Comparison of ENCODE assay signal across 14 cellular contexts in the genomic region with DNA sequence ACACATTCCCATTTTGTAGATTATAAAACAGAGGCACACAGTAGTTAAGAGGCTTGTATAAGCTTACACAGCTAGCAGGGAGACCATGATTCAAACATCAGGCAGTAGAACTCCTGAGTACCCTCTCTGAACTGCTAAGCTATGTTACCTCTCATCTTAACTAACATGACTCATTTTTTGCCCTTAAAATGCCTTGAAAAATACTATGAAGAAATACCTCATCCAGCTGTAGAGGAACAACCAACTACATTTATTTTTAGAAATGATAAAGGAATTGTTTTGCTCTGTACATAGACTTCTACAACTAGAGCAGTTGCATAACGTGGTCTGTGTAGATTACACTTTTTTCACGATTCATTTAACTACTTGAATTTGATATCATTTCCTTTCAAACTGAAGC.
A peak's percentile ranks its signal among the peaks of the same experiment; 100 is the strongest.
DNase-seq lines count a peak whose midpoint lies in the region; ATAC-seq and TF ChIP-seq lines count a peak whose summit lies in the region.
"Had no signal": no experiment of that assay in that cellular context is flagged by ENCODE, and none has a peak within 500 bp of the region (broad histone marks: within the 10 kb centered on the region; RNA-seq: fewer than 3 reads in every experiment).

No MANE protein-coding gene starts in this region.

- peaks cover 2% of the 10 kb centered on the region for H3K4me1 ChIP-seq in ovary (ENCODE audit: insufficient read depth)

- no peaks in the 10 kb centered on the region for H3K36me3 ChIP-seq in ovary
- H3K36me3 ChIP-seq: sigmoid colon had no signal

- no peak for ATAC-seq in HG03342 (IDR thresholded peaks at IDR 0.05; ENCODE audit: unreplicated experiment)
- ATAC-seq in GM18511 (IDR thresholded peaks at IDR 0.05; ENCODE audit: unreplicated experiment) = no peak

- 3 to 22% (median 5%) methylated on average over 2 of the region's 2 CpGs for WGBS in ovary, 3 donors

- H3K27me3 ChIP-seq in ovary = no peaks in the 10 kb centered on the region
- H3K27me3 ChIP-seq: sigmoid colon had no signal

- intact Hi-C loops in ovary (cut with DNase I) = no loop called here

- DNase-seq in AG08395 (ENCODE audit: low spot score) (peak; percentile 37), M059J (ENCODE audit: low read depth) (peak; percentile 19), astrocyte of the spinal cord (ENCODE audit: low read depth, low spot score) (peak; percentile 62), kidney glomerular epithelial cell (lab: John Stamatoyannopoulos, UW) (peak; percentile 53), cerebellum (ENCODE audit: low spot score) (no peak), ovary (no peak)
- DNase-seq: activated CD8-positive, alpha-beta memory T cell treated with anti-CD3 and anti-CD28 coated beads for 24 hours; activated naive CD4-positive, alpha-beta T cell treated with anti-CD3 and anti-CD28 coated beads, Interleukin-2, amount 10 ng/mL, durations not matched to agents 7 days and 5 days; NCI-H187; sigmoid colon; trophoblast cell had no signal

- no peak for TF ChIP-seq CTCF in astrocyte of the spinal cord (IDR thresholded peaks at IDR 0.05; ENCODE audit: low read depth, low read length)
- TF ChIP-seq CTCF in ovary (IDR thresholded peaks at IDR 0.05) = no peak

- no peak for TF ChIP-seq POLR2A in ovary (IDR thresholded peaks at IDR 0.05)

- in situ Hi-C loops in astrocyte of the spinal cord (cut with HindIII; ENCODE audit: low sequenced_read_pairs) = no loop called here

- H3K9me3 ChIP-seq in ovary = no peaks in the 10 kb centered on the region
- H3K9me3 ChIP-seq: sigmoid colon had no signal

- no peak overlapping the region for H3K27ac ChIP-seq in ovary
- H3K27ac ChIP-seq: C4-2B had no signal

- TF ChIP-seq EP300 in ovary (IDR thresholded peaks at IDR 0.05) = no peak

- H3K4me3 ChIP-seq in astrocyte of the spinal cord (ENCODE audit: low read depth, low read length) = no peak overlapping the region
- H3K4me3 ChIP-seq in ovary = no peak overlapping the region
- H3K4me3 ChIP-seq: sigmoid colon had no signal

Comparison
In these comparisons a context has a peak if more than half of its experiments do, and no peak if none do; other contexts are left out.
1. DNase-seq: peak in AG08395 (single experiment), M059J (single experiment), astrocyte of the spinal cord (single experiment) and kidney glomerular epithelial cell (single experiment); none in cerebellum (single experiment) and ovary (0 of 5).